Comparison of ENCODE assay signal across 8 cellular contexts in genomic region chr16:23801387-23801786, GRCh38. TPM values are rescaled to one million over a fixed set of nuclear protein-coding genes. Genes with fewer than 3 reads are reported as not detected.
DNase-seq lines count a peak whose midpoint lies in the region; ATAC-seq and TF ChIP-seq lines count a peak whose summit lies in the region.

No MANE protein-coding gene starts in this region.

- TF ChIP-seq EP300 in Ishikawa (IDR thresholded peaks at IDR 0.05; ENCODE audit: borderline replicate concordance) (no peak), ovary (IDR thresholded peaks at IDR 0.05) (no peak), tibial nerve (IDR thresholded peaks at IDR 0.05) (no peak)

- ATAC-seq in RWPE2 (ENCODE audit: low read depth) (peak; percentile 78), HG03520 (IDR thresholded peaks at IDR 0.05; ENCODE audit: unreplicated experiment) (no peak)

- peak; percentile 39 for DNase-seq in Caki2 (ENCODE audit: low read depth)
- DNase-seq in RWPE2 (ENCODE audit: low spot score): no peak
- peak; percentile 92 for DNase-seq in activated effector memory CD4-positive, alpha-beta T cell treated with anti-CD3 and anti-CD28 coated beads, Interleukin-2, amount 50 U/mL, for 16 hours
- DNase-seq in germinal center (ENCODE audit: low spot score): peak; percentile 71
- DNase-seq in ovary: peak in 4 of 5 donors; percentile 19 to 54 (median 22)
- DNase-seq in tibial nerve (ENCODE audit: low spot score in 2 of 2): peak; percentile 33 to 60

- no peak for TF ChIP-seq POLR2A in ovary (IDR thresholded peaks at IDR 0.05)
- TF ChIP-seq POLR2A in tibial nerve (IDR thresholded peaks at IDR 0.05): no peak

- in situ Hi-C loops in Caki2 (cut with HindIII; ENCODE audit: low pct_unique_long_range_greater_than_20kb, low sequenced_read_pairs): loop anchor here (10.0 kb wide), 1 partner anchor 213 kb away; no protein-coding TSS in a partner anchor

- H3K27me3 ChIP-seq in RWPE2 (ENCODE audit: insufficient read depth, poor library complexity, severe bottlenecking) (no peaks in the 10 kb centered on the region), ovary (no peaks in the 10 kb centered on the region), tibial nerve (no peaks in the 10 kb centered on the region)

- H3K36me3 ChIP-seq in RWPE2 (ENCODE audit: low read depth): no peaks in the 10 kb centered on the region
- H3K36me3 ChIP-seq in ovary: no peaks in the 10 kb centered on the region
- no peaks in the 10 kb centered on the region for H3K36me3 ChIP-seq in tibial nerve

- H3K9me3 ChIP-seq in RWPE2 (ENCODE audit: severe bottlenecking) (no peaks in the 10 kb centered on the region), ovary (no peaks in the 10 kb centered on the region), tibial nerve (no peaks in the 10 kb centered on the region)

- no peaks in the 10 kb centered on the region for H3K4me1 ChIP-seq in RWPE2 (ENCODE audit: insufficient read depth, poor library complexity, severe bottlenecking)
- no peaks in the 10 kb centered on the region for H3K4me1 ChIP-seq in ovary (ENCODE audit: insufficient read depth)
- peaks cover 0 to 15% (median 3%) of the 10 kb centered on the region in 4 donors for H3K4me1 ChIP-seq in tibial nerve

- TF ChIP-seq CTCF in RWPE2 (IDR thresholded peaks at IDR 0.05; ENCODE audit: poor library complexity, severe bottlenecking) (peak; percentile 46), ovary (IDR thresholded peaks at IDR 0.05) (no peak), tibial nerve (IDR thresholded peaks at IDR 0.05) (peak; percentile 36 to 65 (median 51))

- intact Hi-C loops in ovary (cut with DNase I): loop anchor here in 1 of 4 donors (10.0 kb wide), 1 partner anchor 233 kb away; no protein-coding TSS in a partner anchor

- 16 to 23% (median 19%) methylated on average over 4 to 5 of the region's 5 CpGs for WGBS in ovary, 3 donors
- WGBS in tibial nerve, 2 donors: 10 to 13% methylated on average over 4 to 5 of the region's 5 CpGs

- no peak overlapping the region for H3K4me3 ChIP-seq in RWPE2 (ENCODE audit: severe bottlenecking)
- no peak overlapping the region for H3K4me3 ChIP-seq in ovary
- no peak overlapping the region for H3K4me3 ChIP-seq in tibial nerve

- H3K27ac ChIP-seq in RWPE2 (ENCODE audit: poor library complexity, severe bottlenecking) (no peak overlapping the region), ovary (no peak overlapping the region), tibial nerve (no peak overlapping the region)

- TF ChIP-seq RAD21 in Ishikawa (IDR thresholded peaks at IDR 0.05; ENCODE audit: low read depth): peak; percentile 79

TF ChIP-seq in Ishikawa, 13 proteins besides CTCF, POLR2A, EP300 and RAD21:
- TF ChIP-seq REST (IDR thresholded peaks at IDR 0.05; ENCODE audit: low read depth): no peak
- TF ChIP-seq YY1 (IDR thresholded peaks at IDR 0.05; ENCODE audit: low read depth): no peak
- TF ChIP-seq CREB1 (IDR thresholded peaks at IDR 0.05; ENCODE audit: low read depth): no peak
- TF ChIP-seq MAX (IDR thresholded peaks at IDR 0.05): no peak
- no peak for TF ChIP-seq TCF12 (IDR thresholded peaks at IDR 0.05; ENCODE audit: low read depth)
- TF ChIP-seq FOXM1 (IDR thresholded peaks at IDR 0.05; ENCODE audit: borderline replicate concordance, low read depth): no peak

RNA-seq across cellular contexts. Expression of gene PRKCB, which starts 34.4 kb away (rescaled TPM):
- not detected in 2 replicates for total RNA-seq in Caki2 (2014; rRNA removed; shearing (Covaris generic); ENCODE audit: low replicate concordance)
- 1 to 10 TPM in 5 of 7 donors, under 1 TPM in 2; 0.48 to 5.0 (median 1.2) TPM for total RNA-seq in ovary
- polyA plus RNA-seq in ovary: 1 to 10 TPM in 1 of 2 donors, under 1 TPM in 1; 0.38 to 3.3 TPM
- 1 to 10 TPM; 2.7 to 6.9 (median 4.3) TPM for total RNA-seq in tibial nerve

RNA-seq across cellular contexts. Expression of gene CHP2, which starts 46.6 kb away (rescaled TPM):
- total RNA-seq in Caki2 (2014; rRNA removed; shearing (Covaris generic); ENCODE audit: low replicate concordance): not detected in 2 replicates
- total RNA-seq in ovary: under 1 TPM in 1 of 7 donors, not detected in 6; 0.10 TPM
- polyA plus RNA-seq in ovary: under 1 TPM; 0.05 to 0.15 TPM
- total RNA-seq in tibial nerve: 10 to 100 TPM in 2 of 4 donors, 1 to 10 TPM in 2; 1.8 to 15.5 (median 7.5) TPM

Comparison
In these comparisons a context has a peak if more than half of its experiments do, and no peak if none do; other contexts are left out.
1. CTCF ChIP-seq: peak in RWPE2 (single experiment) and tibial nerve (5 of 5); none in ovary (0 of 3).